In the genomic region with DNA sequence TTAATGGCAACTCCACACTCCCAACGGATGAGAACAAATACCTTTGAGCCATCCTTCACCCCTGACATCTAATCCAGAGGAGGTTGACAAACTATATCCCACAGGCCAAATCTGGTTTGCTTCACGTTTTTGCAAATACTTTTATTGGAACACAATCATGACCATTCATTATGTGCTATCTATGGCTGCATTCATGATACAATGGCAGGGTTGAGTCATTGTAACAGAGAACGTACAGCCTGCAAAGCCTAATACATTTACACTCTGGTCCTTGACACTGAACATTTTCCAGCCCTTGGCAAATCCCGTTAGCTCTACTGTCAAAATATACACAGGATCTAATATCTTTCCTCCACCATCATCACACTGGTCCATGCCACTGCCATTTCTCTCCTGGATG, we compare ENCODE assay signal across 27 cellular contexts. TPM values are rescaled to one million over a fixed set of nuclear protein-coding genes. Genes with fewer than 3 reads are reported as not detected.
"Had no signal": no experiment of that assay in that cellular context is flagged by ENCODE, and none has a peak within 500 bp of the region (broad histone marks: within the 10 kb centered on the region; RNA-seq: fewer than 3 reads in every experiment).

No MANE protein-coding gene starts in this region.

- H3K4me3 ChIP-seq: coronary artery, dorsolateral prefrontal cortex, esophagus muscularis mucosa, gastroesophageal sphincter, heart right ventricle, left lung, lower lobe of right lung, mucosa of descending colon had no signal

- H3K27me3 ChIP-seq: dorsolateral prefrontal cortex, esophagus muscularis mucosa, gastroesophageal sphincter, heart right ventricle, left lung had no signal

- H3K9me3 ChIP-seq: mucosa of descending colon had no signal

- ATAC-seq: effector memory CD8-positive, alpha-beta T cell; gastroesophageal sphincter; heart right ventricle; left cardiac atrium; left lung; left ventricle myocardium superior; lower lobe of right lung; mucosa of descending colon; naive thymus-derived CD8-positive, alpha-beta T cell had no signal

- H3K4me1 Mint-ChIP-seq: naive B cell; naive thymus-derived CD8-positive, alpha-beta T cell had no signal

- H3K4me1 ChIP-seq: left lung, lower lobe of right lung had no signal

- DNase-seq: dermis blood vessel endothelial cell; dorsolateral prefrontal cortex; effector CD4-positive, alpha-beta T cell; effector memory CD8-positive, alpha-beta T cell; endodermal cell; foreskin fibroblast; head of caudate nucleus; heart right ventricle; hippocampal formation; left cardiac atrium; left lung; left ventricle myocardium superior; lower lobe of right lung; mesenchymal stem cell; mucosa of descending colon; naive B cell; naive thymus-derived CD8-positive, alpha-beta T cell had no signal

- FAIRE-seq: colon, endometrium, endothelial cell of umbilical vein, frontal cortex, islet of Langerhans, keratinocyte had no signal

- H3K27me3 Mint-ChIP-seq: effector memory CD8-positive, alpha-beta T cell had no signal

- H3K4me3 Mint-ChIP-seq: effector memory CD8-positive, alpha-beta T cell; endodermal cell; mesothelial cell of epicardium; naive B cell; naive thymus-derived CD8-positive, alpha-beta T cell had no signal

- H3K27ac Mint-ChIP-seq: effector memory CD8-positive, alpha-beta T cell; endodermal cell; mesothelial cell of epicardium; naive B cell; naive thymus-derived CD8-positive, alpha-beta T cell had no signal

- H3K27ac ChIP-seq: coronary artery, dorsolateral prefrontal cortex, esophagus muscularis mucosa, gastroesophageal sphincter, heart right ventricle, left lung, lower lobe of right lung had no signal

- H3K36me3 Mint-ChIP-seq: naive B cell; naive thymus-derived CD8-positive, alpha-beta T cell had no signal

RNA-seq across cellular contexts. Expression of gene PRICKLE2, which starts 7.6 kb away (rescaled TPM):
- total RNA-seq: naive thymus-derived CD8-positive, alpha-beta T cell had no signal
- polyA plus RNA-seq: naive thymus-derived CD8-positive, alpha-beta T cell had no signal
